29 cellular contexts compared by ENCODE assay signal in the genomic region with DNA sequence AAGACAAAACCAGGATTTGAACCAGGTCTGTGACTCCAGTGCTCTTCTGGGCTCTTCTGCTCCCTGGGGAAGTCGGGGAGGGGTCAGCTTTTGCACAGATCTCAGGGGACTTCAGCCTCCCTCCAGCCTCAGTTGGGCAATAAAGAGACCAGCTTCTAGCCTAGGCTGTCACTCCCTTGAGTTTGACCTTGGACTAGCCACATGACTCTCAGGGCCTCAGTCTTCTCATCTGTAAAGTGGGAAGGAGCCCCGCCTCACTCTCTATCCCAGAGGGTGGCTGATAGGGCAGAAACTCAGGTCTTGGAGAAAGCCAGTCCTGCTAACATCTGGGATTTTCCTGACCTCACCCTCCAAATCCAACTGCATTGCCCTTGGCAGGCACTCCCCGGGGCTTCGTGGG. TPM values are rescaled to one million over a fixed set of nuclear protein-coding genes. Genes with fewer than 3 reads are reported as not detected.
"Had no signal": no experiment of that assay in that cellular context is flagged by ENCODE, and none has a peak within 500 bp of the region (broad histone marks: within the 10 kb centered on the region; RNA-seq: fewer than 3 reads in every experiment).

No MANE protein-coding gene starts in this region.

- H3K27me3 ChIP-seq: pancreas had no signal

- H3K4me3 ChIP-seq: left lung, lung, pancreas, prostate gland, sigmoid colon, stomach, thoracic aorta, tibial artery, upper lobe of right lung had no signal

- FAIRE-seq: islet of Langerhans, kidney, pancreas, small intestine had no signal

- ATAC-seq: left colon; left lung; natural killer cell; pancreas; right cardiac atrium; stimulated activated naive B cell treated with anti-CD40 and anti-IgM and Interleukin-4, amounts not matched to agents 10 μg/mL and 1 μg/mL and 100 μg/mL, for 72 hours; stimulated activated naive CD8-positive, alpha-beta T cell treated with anti-CD3 and anti-CD28 coated beads, Interleukin-15, Interleukin-2, amounts not matched to agents 100 U/mL and 50 U/mL, for 24 hours; upper lobe of right lung had no signal

- H3K4me1 ChIP-seq: left lung, pancreas, prostate gland, sigmoid colon, tibial artery, upper lobe of right lung had no signal

- DNase-seq: head of caudate nucleus; hippocampal formation; immature natural killer cell; kidney; left colon; left lung; mesendoderm; naive B cell; natural killer cell; nephron progenitor cell; nucleus accumbens; pancreas; posterior cingulate gyrus; retina; right cardiac atrium; sigmoid colon; small intestine; stimulated activated CD4-positive, alpha-beta T cell treated with anti-CD3 and anti-CD28 coated beads, Interleukin-1b, Interleukin-23, amount 100 ng/mL, for 48 hours; stimulated activated CD4-positive, alpha-beta T cell treated with anti-CD3 and anti-CD28 coated beads, Interleukin-2, amount 100 ng/mL, for 48 hours; stimulated activated naive B cell treated with anti-CD40 and anti-IgM and Interleukin-4, amounts not matched to agents 10 μg/mL and 1 μg/mL and 100 μg/mL, for 72 hours; stimulated activated naive CD8-positive, alpha-beta T cell treated with anti-CD3 and anti-CD28 coated beads, Interleukin-15, Interleukin-2, amounts not matched to agents 100 U/mL and 50 U/mL, for 24 hours; stomach; tibial artery; trophoblast cell; upper lobe of right lung had no signal

- H3K27ac ChIP-seq: left lung, pancreas, prostate gland, sigmoid colon, stomach, thoracic aorta, tibial artery, upper lobe of right lung had no signal

- H3K9me3 ChIP-seq: left lung, pancreas, prostate gland, sigmoid colon, stomach, thoracic aorta, tibial artery, upper lobe of right lung had no signal

- H3K36me3 ChIP-seq: left lung, pancreas, prostate gland, sigmoid colon, stomach, thoracic aorta, tibial artery, upper lobe of right lung had no signal

RNA-seq across cellular contexts. Expression of a gene that starts 38.7 kb away (rescaled TPM):
- total RNA-seq: thoracic aorta had no signal
